In genomic region chr7:131057015-131057518, GRCh38 we compare ENCODE assay signal across 9 cellular contexts.
A peak's percentile ranks its signal among the peaks of the same experiment; 100 is the strongest.
DNase-seq lines count a peak whose midpoint lies in the region; ATAC-seq and TF ChIP-seq lines count a peak whose summit lies in the region.
"Had no signal": no experiment of that assay in that cellular context is flagged by ENCODE, and none has a peak within 500 bp of the region (broad histone marks: within the 10 kb centered on the region; RNA-seq: fewer than 3 reads in every experiment).

No MANE protein-coding gene starts in this region.

- peaks cover 43% of the 10 kb centered on the region for H3K36me3 Mint-ChIP-seq in CD8-positive, alpha-beta T cell

- POLR2A ChIA-PET in CD8-positive, alpha-beta T cell (lab: Charles Lee) = interaction anchor here (0.6 to 2.9 kb wide), 11 partner anchors 10 to 1144 kb away, joined by 3 to 24 read pairs (median 3); partner anchors contain the start of gene MKLN1

- no peak for DNase-seq in CD8-positive, alpha-beta T cell
- DNase-seq in SK-N-MC (ENCODE audit: low read depth, low spot score) (peak; percentile 96), fibroblast of lung (ENCODE audit: low read depth in 2 of 2) (peak; percentile 80 to 93), SK-N-DZ (ENCODE audit: low spot score) (no peak), EL (no peak), cerebellum (ENCODE audit: low spot score) (no peak)

- H3K4me3 Mint-ChIP-seq in CD8-positive, alpha-beta T cell = peak overlapping the region; percentile 77

- no peaks in the 10 kb centered on the region for H3K9me3 Mint-ChIP-seq in CD8-positive, alpha-beta T cell

- peak; percentile 44 for ATAC-seq in CD8-positive, alpha-beta T cell
- peak; percentile 76 for ATAC-seq in GM21825 (IDR thresholded peaks at IDR 0.05; ENCODE audit: unreplicated experiment)
- ATAC-seq: HCT116 had no signal

- no peak overlapping the region for H2AFZ ChIP-seq in fibroblast of lung (ENCODE audit: low read length)

- no peaks in the 10 kb centered on the region for H3K27me3 ChIP-seq in CD8-positive, alpha-beta T cell (ENCODE audit: insufficient read depth, low read length)
- H3K27me3 ChIP-seq in fibroblast of lung (ENCODE audit: control insufficient read depth, insufficient read depth, low read length) = no peaks in the 10 kb centered on the region
- H3K27me3 ChIP-seq in skeletal muscle tissue (ENCODE audit: control insufficient read depth in 3 of 3, insufficient read depth in 3 of 3, low read length in 3 of 3) = no peaks in the 10 kb centered on the region

- CTCF ChIA-PET in CD8-positive, alpha-beta T cell (lab: Charles Lee) = interaction anchor here (0.6 to 1.4 kb wide), 5 partner anchors 12 to 161 kb away, joined by 3 to 5 read pairs (median 4); no protein-coding TSS in a partner anchor

- no peak overlapping the region for H3K4me3 ChIP-seq in CD8-positive, alpha-beta T cell (ENCODE audit: low read depth, low read length)
- peak overlapping the region; percentile 31 for H3K4me3 ChIP-seq in SK-N-MC
- no peak overlapping the region for H3K4me3 ChIP-seq in fibroblast of lung (replicated peaks in 1 of 4; ENCODE audit: control extremely low read depth in 1 of 4, insufficient read depth in 1 of 4, low read depth in 3 of 4, low read length in 4 of 4)
- no peak overlapping the region for H3K4me3 ChIP-seq in skeletal muscle tissue (ENCODE audit: low read length in 3 of 3)

- no peak for TF ChIP-seq CTCF in CD8-positive, alpha-beta T cell (IDR thresholded peaks at IDR 0.05)
- TF ChIP-seq CTCF in fibroblast of lung (conservative IDR thresholded peaks at IDR 0.05 in 1 of 2, IDR thresholded peaks at IDR 0.05 in 1 of 2; ENCODE audit: low read depth in 1 of 2, low read length in 2 of 2) = no peak

- intact Hi-C loops in CD8-positive, alpha-beta T cell (cut with DNase I, micrococcal nuclease) = loop anchor here in 1 of 2 experiments (2.0 to 10.0 kb wide), 2 partner anchors 16 to 48 kb away; no protein-coding TSS in a partner anchor

- peak overlapping the region; percentile 66 for H3K27ac ChIP-seq in CD8-positive, alpha-beta T cell (ENCODE audit: low read depth, low read length)
- H3K27ac ChIP-seq in SK-N-MC (peak overlapping the region; percentile 95), fibroblast of lung (ENCODE audit: insufficient read depth, low read length) (peak overlapping the region; percentile 55), skeletal muscle tissue (ENCODE audit: low read depth, low read length) (peak overlapping the region; percentile 55)

- peaks cover 79% of the 10 kb centered on the region for H3K4me1 Mint-ChIP-seq in CD8-positive, alpha-beta T cell (ENCODE audit: low read depth)

- no peaks in the 10 kb centered on the region for H4K20me1 ChIP-seq in fibroblast of lung (ENCODE audit: control insufficient read depth, extremely low read depth, insufficient read depth, low read length)

- H3K79me2 ChIP-seq in fibroblast of lung (ENCODE audit: control insufficient read depth, insufficient read depth, low read length) = peaks cover 35% of the 10 kb centered on the region

- peaks cover 75% of the 10 kb centered on the region for H3K4me1 ChIP-seq in CD8-positive, alpha-beta T cell (ENCODE audit: insufficient read depth, low read length)
- H3K4me1 ChIP-seq in fibroblast of lung (ENCODE audit: control insufficient read depth, extremely low read depth, insufficient read depth, low read length) = no peaks in the 10 kb centered on the region
- H3K4me1 ChIP-seq in skeletal muscle tissue (ENCODE audit: control insufficient read depth in 3 of 3, insufficient read depth in 3 of 3, low read length in 3 of 3) = peaks cover 12 to 40% (median 20%) of the 10 kb centered on the region in 3 donors

- no peaks in the 10 kb centered on the region for H3K36me3 ChIP-seq in CD8-positive, alpha-beta T cell (ENCODE audit: insufficient read depth, low read length)
- H3K36me3 ChIP-seq in SK-N-MC (ENCODE audit: insufficient read depth, low read length) (peaks cover 7% of the 10 kb centered on the region), fibroblast of lung (ENCODE audit: control insufficient read depth, insufficient read depth, low read length) (peaks cover 2% of the 10 kb centered on the region), skeletal muscle tissue (ENCODE audit: control insufficient read depth in 3 of 3, insufficient read depth in 3 of 3, low read length in 3 of 3) (peaks cover 0 to 2% (median 0%) of the 10 kb centered on the region in 3 donors)

- H3K27ac Mint-ChIP-seq in CD8-positive, alpha-beta T cell = peak overlapping the region; percentile 96

- no peaks in the 10 kb centered on the region for H3K9me3 ChIP-seq in CD8-positive, alpha-beta T cell (ENCODE audit: low read length)
- H3K9me3 ChIP-seq in SK-N-MC (ENCODE audit: low read depth, low read length) (no peaks in the 10 kb centered on the region), fibroblast of lung (ENCODE audit: control insufficient read depth, insufficient read depth, low read depth, low read length) (no peaks in the 10 kb centered on the region), skeletal muscle tissue (ENCODE audit: control insufficient read depth in 3 of 3, low read length in 3 of 3) (no peaks in the 10 kb centered on the region)

- H3K9ac ChIP-seq in SK-N-MC (ENCODE audit: insufficient read length) (peak overlapping the region; percentile 26), fibroblast of lung (ENCODE audit: insufficient read depth, low read length) (no peak overlapping the region), skeletal muscle tissue (ENCODE audit: low read depth in 1 of 3, low read length in 3 of 3) (no peak overlapping the region)

- H3K4me2 ChIP-seq in fibroblast of lung (ENCODE audit: extremely low read depth, insufficient read depth, low read length) = no peak overlapping the region

- no peaks in the 10 kb centered on the region for H3K27me3 Mint-ChIP-seq in CD8-positive, alpha-beta T cell (ENCODE audit: low read depth)

Comparison
In these comparisons a context has a peak if more than half of its experiments do, and no peak if none do; other contexts are left out.
1. DNase-seq: peak in SK-N-MC (single experiment) and fibroblast of lung (2 of 2); none in CD8-positive, alpha-beta T cell (0 of 7), SK-N-DZ (single experiment), EL (single experiment) and cerebellum (single experiment).
2. Peak in every context shown above with its lines, with median percentiles within 50 percentile points of each other: H3K27ac ChIP-seq.